In the genomic region with DNA sequence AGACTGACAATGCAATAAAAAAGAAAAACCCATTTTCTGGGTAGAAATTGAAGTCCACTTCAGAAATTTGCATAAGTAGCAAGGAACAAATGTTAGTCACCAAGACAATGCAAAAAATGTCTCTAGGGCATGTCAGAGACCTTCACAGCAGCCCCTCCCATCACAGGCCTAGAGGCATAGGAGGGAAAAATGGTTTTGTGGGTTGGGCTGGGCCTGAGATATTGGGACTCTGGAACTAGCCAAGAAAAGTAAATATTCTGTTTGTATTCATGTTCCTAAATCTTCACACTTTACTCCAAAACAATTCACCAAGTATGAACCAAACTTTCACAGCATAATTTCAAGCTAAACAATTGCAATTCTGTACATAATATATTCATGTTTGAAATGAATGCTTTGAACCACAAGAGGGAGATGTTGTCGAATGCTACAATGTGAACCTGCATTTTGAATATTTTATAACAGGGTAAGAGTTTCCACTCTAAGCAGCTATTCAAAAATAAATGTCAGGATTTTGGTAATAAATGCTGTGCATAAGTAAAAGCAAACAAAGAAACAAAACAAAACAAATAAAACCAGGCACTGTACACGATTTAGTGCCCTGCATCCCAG, we compare ENCODE assay signal across 18 cellular contexts.
A peak's percentile ranks its signal among the peaks of the same experiment; 100 is the strongest.
DNase-seq lines count a peak whose midpoint lies in the region; ATAC-seq and TF ChIP-seq lines count a peak whose summit lies in the region.
"Had no signal": no experiment of that assay in that cellular context is flagged by ENCODE, and none has a peak within 500 bp of the region (broad histone marks: within the 10 kb centered on the region; RNA-seq: fewer than 3 reads in every experiment).

No MANE protein-coding gene starts in this region.

- H3K56ac ChIP-seq in H9 (ENCODE audit: insufficient read length, low read depth, low read length) = no peak overlapping the region

- no peak overlapping the region for H2AFZ ChIP-seq in H9 (ENCODE audit: low read length)

- no peak overlapping the region for H2AK5ac ChIP-seq in H9 (ENCODE audit: insufficient read length, low read length)

- no peak overlapping the region for H4K91ac ChIP-seq in H9 (ENCODE audit: insufficient read length, low read depth, low read length)

- POLR2A ChIA-PET in Panc1 (lab: Charles Lee) = no interaction called here
- POLR2A ChIA-PET in CD8-positive, alpha-beta memory T cell (lab: Charles Lee) = no interaction called here

- peak; percentile 8 for DNase-seq in ACHN
- DNase-seq in H9 = no peak
- no peak for DNase-seq in Panc1 (ENCODE audit: low read depth, low spot score)
- no peak for DNase-seq in glutamatergic neuron
- no peak for DNase-seq in CD14-positive monocyte (ENCODE audit: low spot score)
- DNase-seq in NCI-H1436 (lab: John Stamatoyannopoulos, UW) = no peak
- no peak for DNase-seq in CD8-positive, alpha-beta memory T cell
- no peak for DNase-seq in cerebellar nuclear complex (lab: John Stamatoyannopoulos, UW)
- DNase-seq: activated naive CD4-positive, alpha-beta T cell; activated T-cell treated with anti-CD3 and anti-CD28 coated beads for 4 hours; left colon; mucosa of descending colon; NCI-H1417 treated with DMSO at 0.1 percent for 48 hours; nucleus accumbens had no signal

- H3K27ac Mint-ChIP-seq in H9 = no peak overlapping the region
- H3K27ac Mint-ChIP-seq in glutamatergic neuron (ENCODE audit: unreplicated experiment) = no peak overlapping the region
- no peak overlapping the region for H3K27ac Mint-ChIP-seq in CD14-positive monocyte
- H3K27ac Mint-ChIP-seq in CD8-positive, alpha-beta memory T cell = no peak overlapping the region
- H3K27ac Mint-ChIP-seq: stimulated activated memory B cell treated with anti-CD40 and anti-IgM and Interleukin-4, amounts not matched to agents 10 μg/mL and 1 μg/mL and 100 μg/mL, for 72 hours had no signal

- intact Hi-C loops in Panc1 (cut with micrococcal nuclease; ENCODE audit: unreplicated experiment) = no loop called here
- intact Hi-C loops in CD14-positive monocyte (cut with micrococcal nuclease) = no loop called here

- H3K14ac ChIP-seq in H9 (ENCODE audit: insufficient read depth, low read length) = no peak overlapping the region

- no peaks in the 10 kb centered on the region for H3K9me3 ChIP-seq in H9 (ENCODE audit: control insufficient read depth, low read depth, low read length)
- H3K9me3 ChIP-seq in Panc1 (ENCODE audit: control insufficient read depth, insufficient read depth, low read depth, low read length) = peaks cover 4% of the 10 kb centered on the region; the same call in 1 of the 2 replicates
- H3K9me3 ChIP-seq in CD8-positive, alpha-beta memory T cell (ENCODE audit: low read length) = no peaks in the 10 kb centered on the region
- H3K9me3 ChIP-seq: thoracic aorta had no signal

- H3K9me3 Mint-ChIP-seq in H9 (peaks cover 15 to 30% of the 10 kb centered on the region in 2 experiments), glutamatergic neuron (ENCODE audit: unreplicated experiment) (peaks cover 1% of the 10 kb centered on the region), CD14-positive monocyte (peaks cover 0 to 11% (median 6%) of the 10 kb centered on the region in 7 donors)
- H3K9me3 Mint-ChIP-seq in CD8-positive, alpha-beta memory T cell = peaks cover 2 to 16% (median 4%) of the 10 kb centered on the region in 5 donors

- H2BK15ac ChIP-seq in H9 (ENCODE audit: low read depth, low read length) = no peak overlapping the region

- H3K27ac ChIP-seq in H9 (ENCODE audit: insufficient read length, low read depth, low read length) = no peak overlapping the region
- no peak overlapping the region for H3K27ac ChIP-seq in Panc1 (ENCODE audit: low read length)
- no peak overlapping the region for H3K27ac ChIP-seq in CD8-positive, alpha-beta memory T cell (ENCODE audit: low read depth, low read length)
- H3K27ac ChIP-seq: right atrium auricular region, RWPE1, thoracic aorta had no signal

- H3K79me2 ChIP-seq in H9 (ENCODE audit: insufficient read depth, low read length) = no peaks in the 10 kb centered on the region

- no CpG with 5 or more reads among the region's 2 CpGs for WGBS in H9 (ENCODE audit: extremely low coverage, insufficient read length, low lambda C conversion rate)

- H2BK12ac ChIP-seq in H9 (ENCODE audit: insufficient read length, low read depth, low read length) = no peak overlapping the region

- H3K18ac ChIP-seq in H9 (ENCODE audit: insufficient read length, low read depth, low read length) = no peak overlapping the region

- H3K4me1 ChIP-seq in H9 (ENCODE audit: insufficient read depth, low read length) = no peaks in the 10 kb centered on the region
- H3K4me1 ChIP-seq in Panc1 (ENCODE audit: control insufficient read depth, insufficient read depth, low read length) = no peaks in the 10 kb centered on the region
- no peaks in the 10 kb centered on the region for H3K4me1 ChIP-seq in CD8-positive, alpha-beta memory T cell (ENCODE audit: insufficient read depth, low read length)
- H3K4me1 ChIP-seq: right atrium auricular region had no signal

- H3K4me3 ChIP-seq in Panc1 (ENCODE audit: low read depth in 2 of 2, low read length in 2 of 2) = no peak overlapping the region
- no peak overlapping the region for H3K4me3 ChIP-seq in CD8-positive, alpha-beta memory T cell (ENCODE audit: low read length)
- H3K4me3 ChIP-seq: mucosa of descending colon, right atrium auricular region, thoracic aorta had no signal

- H3K79me1 ChIP-seq in H9 (ENCODE audit: insufficient read depth, low read depth, low read length, poor library complexity, severe bottlenecking) = no peaks in the 10 kb centered on the region

- H3K23ac ChIP-seq in H9 (ENCODE audit: insufficient read length, low read depth, low read length) = no peak overlapping the region

- no TSS peak for BruUV-seq in Panc1 (replicated peaks; lab: Mats Ljungman, UMichigan)

- H3K36me3 ChIP-seq in Panc1 (ENCODE audit: control insufficient read depth, insufficient read depth, low read length) = no peaks in the 10 kb centered on the region
- H3K36me3 ChIP-seq in CD8-positive, alpha-beta memory T cell (ENCODE audit: insufficient read depth, low read length) = no peaks in the 10 kb centered on the region
- H3K36me3 ChIP-seq: right atrium auricular region, thoracic aorta had no signal

- CTCF ChIA-PET in Panc1 (lab: Charles Lee) = no interaction called here
- CTCF ChIA-PET in CD8-positive, alpha-beta memory T cell (lab: Charles Lee) = no interaction called here

- H3K4ac ChIP-seq in H9 (ENCODE audit: low read depth, low read length) = no peak overlapping the region

- H3K23me2 ChIP-seq in H9 (ENCODE audit: insufficient read length, low read depth, low read length, poor library complexity, severe bottlenecking) = no peaks in the 10 kb centered on the region

- no peak overlapping the region for H4K8ac ChIP-seq in H9 (replicated peaks; ENCODE audit: insufficient read length, low read depth, low read length)

- in situ Hi-C loops in ACHN (cut with HindIII; ENCODE audit: low pct_ligation_motif_present, low pct_unique_long_range_greater_than_20kb, low sequenced_read_pairs) = no loop called here
- in situ Hi-C loops in Panc1 (cut with HindIII; ENCODE audit: low pct_unique_long_range_greater_than_20kb, low sequenced_read_pairs) = no loop called here

- H3K9ac ChIP-seq in H9 (ENCODE audit: extremely low read depth, insufficient read length, low read length) = no peak overlapping the region

- H3K4me3 Mint-ChIP-seq in H9 (no peak overlapping the region), glutamatergic neuron (ENCODE audit: unreplicated experiment) (no peak overlapping the region), CD14-positive monocyte (no peak overlapping the region)
- H3K4me3 Mint-ChIP-seq in CD8-positive, alpha-beta memory T cell = no peak overlapping the region
- H3K4me3 Mint-ChIP-seq: stimulated activated memory B cell treated with anti-CD40 and anti-IgM and Interleukin-4, amounts not matched to agents 10 μg/mL and 1 μg/mL and 100 μg/mL, for 72 hours had no signal

- H3K27me3 ChIP-seq in H9 (ENCODE audit: insufficient read depth, low read length) (no peaks in the 10 kb centered on the region), Panc1 (ENCODE audit: control insufficient read depth, insufficient read depth, low read length) (no peaks in the 10 kb centered on the region)
- no peaks in the 10 kb centered on the region for H3K27me3 ChIP-seq in CD8-positive, alpha-beta memory T cell (ENCODE audit: insufficient read depth, low read length, poor library complexity, severe bottlenecking)
- H3K27me3 ChIP-seq: right atrium auricular region had no signal

- no peak overlapping the region for H4K5ac ChIP-seq in H9 (ENCODE audit: insufficient read length, low read depth, low read length)

- no peak overlapping the region for H2BK5ac ChIP-seq in H9 (ENCODE audit: insufficient read length, low read length)

- H2BK120ac ChIP-seq in H9 (ENCODE audit: low read depth, low read length, poor library complexity, severe bottlenecking) = no peak overlapping the region

- TF ChIP-seq CTCF in H9 (conservative IDR thresholded peaks at IDR 0.05) = peak; percentile 15; the same call in 1 of the 3 replicates
- peak; percentile 28 for TF ChIP-seq CTCF in Panc1 (IDR thresholded peaks at IDR 0.05)
- TF ChIP-seq CTCF in glutamatergic neuron (IDR thresholded peaks at IDR 0.05; ENCODE audit: partially characterized antibody, unreplicated experiment) = peak; percentile 35
- no peak for TF ChIP-seq CTCF in CD14-positive monocyte (IDR thresholded peaks at IDR 0.05)

- ATAC-seq in Panc1 = no peak
- ATAC-seq: left colon; mucosa of descending colon; stimulated activated memory B cell treated with anti-CD40 and anti-IgM and Interleukin-4, amounts not matched to agents 10 μg/mL and 1 μg/mL and 100 μg/mL, for 72 hours had no signal

- no peak overlapping the region for H3K4me2 ChIP-seq in H9 (ENCODE audit: insufficient read depth, insufficient read length, low read length)

- no peaks in the 10 kb centered on the region for H3K27me3 Mint-ChIP-seq in H9 (ENCODE audit: low read depth)
- H3K27me3 Mint-ChIP-seq in glutamatergic neuron (ENCODE audit: unreplicated experiment) = no peaks in the 10 kb centered on the region
- no peaks in the 10 kb centered on the region for H3K27me3 Mint-ChIP-seq in CD14-positive monocyte (ENCODE audit: low read depth in 3 of 3)
- H3K27me3 Mint-ChIP-seq in CD8-positive, alpha-beta memory T cell = no peaks in the 10 kb centered on the region
- H3K27me3 Mint-ChIP-seq: stimulated activated memory B cell treated with anti-CD40 and anti-IgM and Interleukin-4, amounts not matched to agents 10 μg/mL and 1 μg/mL and 100 μg/mL, for 72 hours had no signal

- H3T11ph ChIP-seq in H9 (ENCODE audit: low read length) = no peak overlapping the region

- H3K36me3 Mint-ChIP-seq in H9 (ENCODE audit: insufficient read depth in 1 of 3, low read depth in 3 of 3) (peaks cover 13 to 29% (median 17%) of the 10 kb centered on the region in 3 experiments; a peak in 6 of 7 replicates), glutamatergic neuron (ENCODE audit: unreplicated experiment) (peaks cover 5% of the 10 kb centered on the region), CD14-positive monocyte (no peaks in the 10 kb centered on the region)
- no peaks in the 10 kb centered on the region for H3K36me3 Mint-ChIP-seq in CD8-positive, alpha-beta memory T cell
- H3K36me3 Mint-ChIP-seq: stimulated activated memory B cell treated with anti-CD40 and anti-IgM and Interleukin-4, amounts not matched to agents 10 μg/mL and 1 μg/mL and 100 μg/mL, for 72 hours had no signal

- H3K4me1 Mint-ChIP-seq in H9 (no peaks in the 10 kb centered on the region), glutamatergic neuron (ENCODE audit: low read depth, unreplicated experiment) (no peaks in the 10 kb centered on the region), CD14-positive monocyte (no peaks in the 10 kb centered on the region)
- no peaks in the 10 kb centered on the region for H3K4me1 Mint-ChIP-seq in CD8-positive, alpha-beta memory T cell
- H3K4me1 Mint-ChIP-seq: stimulated activated memory B cell treated with anti-CD40 and anti-IgM and Interleukin-4, amounts not matched to agents 10 μg/mL and 1 μg/mL and 100 μg/mL, for 72 hours had no signal

- H2BK20ac ChIP-seq in H9 (ENCODE audit: low read depth, low read length, poor library complexity, severe bottlenecking) = no peak overlapping the region

- H4K20me1 ChIP-seq in H9 (ENCODE audit: control insufficient read depth, insufficient read depth, insufficient read length) = no peaks in the 10 kb centered on the region
